9 cellular contexts compared by ENCODE assay signal in genomic region chr1:92877792-92878191, GRCh38. TPM values are rescaled to one million over a fixed set of nuclear protein-coding genes. Genes with fewer than 3 reads are reported as not detected.
DNase-seq lines count a peak whose midpoint lies in the region; ATAC-seq and TF ChIP-seq lines count a peak whose summit lies in the region.
"Had no signal": no experiment of that assay in that cellular context is flagged by ENCODE, and none has a peak within 500 bp of the region (broad histone marks: within the 10 kb centered on the region; RNA-seq: fewer than 3 reads in every experiment).

No MANE protein-coding gene starts in this region.

- H2AFZ ChIP-seq in SK-N-SH (ENCODE audit: low read depth) = no peak overlapping the region

- no peak overlapping the region for H3K9ac ChIP-seq in SK-N-SH

- intact Hi-C loops in posterior cingulate gyrus (cut with DNase I) = no loop called here
- intact Hi-C loops in left ventricle myocardium superior (cut with micrococcal nuclease) = no loop called here

- no peak for ATAC-seq in left ventricle myocardium superior

- no peaks in the 10 kb centered on the region for H3K27me3 ChIP-seq in SK-N-SH (ENCODE audit: insufficient read depth)
- no peaks in the 10 kb centered on the region for H3K27me3 ChIP-seq in layer of hippocampus (ENCODE audit: control insufficient read depth, insufficient read depth, low read length)

- no peak for TF ChIP-seq CTCF in SK-N-SH (IDR thresholded peaks at IDR 0.05)
- TF ChIP-seq CTCF in coronary artery (IDR thresholded peaks at IDR 0.05) = no peak
- TF ChIP-seq CTCF in RWPE1 (conservative IDR thresholded peaks at IDR 0.05; ENCODE audit: low read depth) = no peak

- TF ChIP-seq RAD21 in SK-N-SH (IDR thresholded peaks at IDR 0.05; ENCODE audit: low read length) = no peak

- H3K27ac ChIP-seq in SK-N-SH (ENCODE audit: low read depth in 2 of 2, low read length in 1 of 2) = peak overlapping the region in 1 of 2 experiments; percentile 79; a peak in 2 of 4 replicates
- H3K27ac ChIP-seq in layer of hippocampus (ENCODE audit: low read depth, low read length) = peak overlapping the region; percentile 91
- H3K27ac ChIP-seq in coronary artery = no peak overlapping the region
- H3K27ac ChIP-seq in RWPE1 = no peak overlapping the region

- POLR2A ChIA-PET in SK-N-SH (lab: Yijun Ruan, JAX) (no interaction called here), RWPE1 (lab: Yijun Ruan, JAX; ENCODE audit: low non-redundant PET) (no interaction called here)

- H3K4me3 ChIP-seq in SK-N-SH (ENCODE audit: low read depth in 2 of 2, low read length in 1 of 2) (no peak overlapping the region; a peak in 1 of 4 replicates), coronary artery (no peak overlapping the region)

- no peaks in the 10 kb centered on the region for H4K20me1 ChIP-seq in SK-N-SH (ENCODE audit: insufficient read depth)

- H3F3A ChIP-seq in SK-N-SH (replicated peaks; ENCODE audit: insufficient read depth) = peaks cover 8% of the 10 kb centered on the region

- H3K9me3 ChIP-seq in SK-N-SH = no peaks in the 10 kb centered on the region

- WGBS in SK-N-SH (ENCODE audit: low lambda C conversion rate) = 16% methylated on average over 4 of the region's 4 CpGs

- H3K9me2 ChIP-seq in SK-N-SH = no peaks in the 10 kb centered on the region

- peak overlapping the region; percentile 8; the same call in 1 of the 2 replicates for H3K4me2 ChIP-seq in SK-N-SH

- CTCF ChIA-PET in SK-N-SH (lab: Yijun Ruan, JAX) (interaction anchor here (0.9 to 6.9 kb wide), 9 partner anchors 9 to 145 kb away, joined by 3 to 46 read pairs (median 4); partner anchors contain the start of gene DIPK1A), RWPE1 (lab: Yijun Ruan, JAX) (interaction anchor here (0.6 kb wide), 1 partner anchor 11 kb away, joined by 3 read pairs; no protein-coding TSS in a partner anchor)

- DNase-seq in DMS53 treated with DMSO at 0.1 percent for 48 hours (lab: John Stamatoyannopoulos, UW; ENCODE audit: unreplicated experiment) = peak; percentile 46
- DNase-seq in HCEC 1CT = peak; percentile 11
- peak; percentile 24 for DNase-seq in SK-N-SH
- no peak for DNase-seq in posterior cingulate gyrus
- no peak for DNase-seq in left ventricle myocardium superior
- no peak for DNase-seq in coronary artery (ENCODE audit: low spot score)
- DNase-seq in RWPE1 (ENCODE audit: low spot score) = no peak
- DNase-seq: T1000 had no signal

- H3K36me3 ChIP-seq in SK-N-SH (replicated peaks in 1 of 2; ENCODE audit: control insufficient read depth in 1 of 2, insufficient read depth in 2 of 2, low read length in 1 of 2) = peaks cover 0 to 3% of the 10 kb centered on the region in 2 experiments

- H3K79me2 ChIP-seq in SK-N-SH (ENCODE audit: insufficient read depth) = no peaks in the 10 kb centered on the region

- TF ChIP-seq EP300 in SK-N-SH (IDR thresholded peaks at IDR 0.05; ENCODE audit: borderline replicate concordance in 1 of 2, low read depth in 1 of 2, low read length in 1 of 2) = 0 out of 4 replicates have a peak, but pooled peaks of 1 of the 2 experiments have one; percentile 15

- peaks cover 0 to 19% of the 10 kb centered on the region in 2 experiments; a peak in 2 of 4 replicates for H3K4me1 ChIP-seq in SK-N-SH (ENCODE audit: control insufficient read depth in 1 of 2, insufficient read depth in 2 of 2, low read depth in 1 of 2, low read length in 1 of 2)

TF ChIP-seq in SK-N-SH, 30 proteins besides CTCF, POLR2A, EP300 and RAD21:
- peak; percentile 24; the same call in 1 of the 2 replicates for TF ChIP-seq POLR2AphosphoS5 (IDR thresholded peaks at IDR 0.05; ENCODE audit: low read depth, low read length)
- TF ChIP-seq NFIC (IDR thresholded peaks at IDR 0.05; ENCODE audit: borderline replicate concordance) = peak; percentile 71; the same call in 1 of the 2 replicates
- no peak for TF ChIP-seq FOSL2 (IDR thresholded peaks at IDR 0.05; ENCODE audit: borderline replicate concordance, low read depth)

RNA-seq across cellular contexts. Expression of gene RPL5, which starts 46.0 kb away (rescaled TPM):
- polyA plus RNA-seq in SK-N-SH (2012; rRNA removed) = 1,489 and 2,038 TPM in 2 replicates
- 2,248 and 2,505 TPM in 2 replicates for polyA plus RNA-seq in SK-N-SH (2012; cell fraction: cytosol; rRNA removed)
- 308 and 535 TPM in 2 replicates for polyA plus RNA-seq in SK-N-SH (2012; cell fraction: nucleus; rRNA removed)
- 533 TPM for total RNA-seq in left ventricle myocardium superior

Comparison
In these comparisons a context has a peak if more than half of its experiments do, and no peak if none do; other contexts are left out.
1. DNase-seq: peak in DMS53 treated with DMSO at 0.1 percent for 48 hours (single experiment), HCEC 1CT (single experiment) and SK-N-SH (single experiment); none in posterior cingulate gyrus (0 of 10), left ventricle myocardium superior (single experiment), coronary artery (single experiment) and RWPE1 (single experiment).